Comparison of ENCODE assay signal across 6 cellular contexts in the genomic region with DNA sequence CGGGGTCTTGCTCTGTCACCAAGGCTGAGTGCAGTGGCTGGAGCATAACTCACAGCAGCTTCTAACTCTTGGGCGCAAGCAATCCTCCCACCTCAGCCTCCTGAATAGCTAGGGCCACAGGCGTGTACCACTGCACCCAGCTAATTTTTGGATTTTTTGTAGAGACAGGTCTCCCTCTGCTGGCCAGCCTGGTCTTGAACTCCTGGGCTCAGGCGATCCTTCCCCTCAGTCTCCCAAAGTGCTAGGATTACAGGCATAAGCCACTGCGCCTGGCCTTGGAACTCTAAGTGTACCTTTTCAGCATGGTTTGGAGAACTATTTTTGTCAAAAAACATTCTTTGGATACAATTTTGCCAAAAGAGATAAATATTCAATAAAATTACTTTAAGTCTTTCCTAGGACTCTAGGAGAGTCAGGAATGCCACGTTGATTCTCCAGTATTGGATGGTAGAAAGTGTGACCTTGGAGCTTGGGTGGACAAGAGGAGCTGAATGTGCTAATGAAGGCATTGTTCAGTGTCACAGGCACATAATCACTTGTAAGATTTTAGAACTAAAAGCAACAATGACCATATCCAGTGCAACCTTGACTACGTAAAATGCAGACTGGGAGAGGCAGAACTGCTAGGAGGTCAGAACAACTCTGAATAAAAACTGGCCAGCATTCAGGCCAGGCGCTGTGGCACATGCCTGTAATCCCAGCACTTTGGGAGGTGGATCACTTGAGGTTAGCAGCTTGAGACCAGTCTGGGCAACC. TPM values are rescaled to one million over a fixed set of nuclear protein-coding genes. Genes with fewer than 3 reads are reported as not detected.
DNase-seq lines count a peak whose midpoint lies in the region; ATAC-seq and TF ChIP-seq lines count a peak whose summit lies in the region.

No MANE protein-coding gene starts in this region.

- H3F3A ChIP-seq in DOHH2 (ENCODE audit: control insufficient read depth, insufficient read depth), result peaks cover 21% of the 10 kb centered on the region

- no peaks in the 10 kb centered on the region for H3K27me3 ChIP-seq in DOHH2 (ENCODE audit: control insufficient read depth, low read length)

- ATAC-seq in activated naive CD4-positive, alpha-beta T cell treated with anti-CD3 and anti-CD28 coated beads, Interleukin-2, amount 50 U/mL, for 72 hours, result no peak
- ATAC-seq in naive B cell (ENCODE audit: low read depth in 2 of 2) (no peak), GM21717 (IDR thresholded peaks at IDR 0.05; ENCODE audit: unreplicated experiment) (no peak), HG03135 (IDR thresholded peaks at IDR 0.05; ENCODE audit: unreplicated experiment) (no peak)

- no peaks in the 10 kb centered on the region for H3K27me3 Mint-ChIP-seq in naive B cell

- peaks cover 43% of the 10 kb centered on the region for H4K20me1 ChIP-seq in DOHH2 (ENCODE audit: control insufficient read depth, insufficient read depth, low read depth, low read length)

- H3K27ac ChIP-seq in DOHH2 (ENCODE audit: low read depth, low read length), result no peak overlapping the region

- H3K27ac Mint-ChIP-seq in activated naive CD4-positive, alpha-beta T cell treated with anti-CD3 and anti-CD28 coated beads, Interleukin-2, amount 50 U/mL, for 72 hours, result peak overlapping the region; percentile 89 to 96
- no peak overlapping the region for H3K27ac Mint-ChIP-seq in naive B cell

- H3K4me2 ChIP-seq in DOHH2 (ENCODE audit: low read length), result peak overlapping the region; percentile 65

- peaks cover 94% of the 10 kb centered on the region for H3K79me2 ChIP-seq in DOHH2 (ENCODE audit: control insufficient read depth, low read length)

- peak overlapping the region; percentile 18; the same call in 1 of the 2 replicates for H3K4me3 ChIP-seq in DOHH2 (ENCODE audit: low read length)

- H3K36me3 Mint-ChIP-seq in activated naive CD4-positive, alpha-beta T cell treated with anti-CD3 and anti-CD28 coated beads, Interleukin-2, amount 50 U/mL, for 72 hours, result peaks cover 6 to 26% of the 10 kb centered on the region in 2 donors
- H3K36me3 Mint-ChIP-seq in naive B cell, result peaks cover 0 to 4% of the 10 kb centered on the region in 2 donors

- DNase-seq in NCI-H2196 (lab: John Stamatoyannopoulos, UW; ENCODE audit: unreplicated experiment) (peak; percentile 55), naive B cell (peak; percentile 25)
- DNase-seq in activated naive CD4-positive, alpha-beta T cell treated with anti-CD3 and anti-CD28 coated beads, Interleukin-2, amount 50 U/mL, for 72 hours (ENCODE audit: low spot score in 2 of 2), result peak in 1 of 2 donors; percentile 38

- peaks cover 38% of the 10 kb centered on the region for H3K4me1 ChIP-seq in DOHH2 (ENCODE audit: control insufficient read depth, low read length)

- H3K4me3 Mint-ChIP-seq in naive B cell, result peak overlapping the region in 6 of 8 donors; percentile 8 to 85 (median 56)

- H3K9me3 ChIP-seq in DOHH2 (ENCODE audit: control insufficient read depth, insufficient read depth, low read length), result no peaks in the 10 kb centered on the region

- peaks cover 74% of the 10 kb centered on the region for H3K36me3 ChIP-seq in DOHH2 (ENCODE audit: control insufficient read depth, low read length)

- TF ChIP-seq CTCF in DOHH2 (IDR thresholded peaks at IDR 0.05; ENCODE audit: low read depth, low read length, poor library complexity, severe bottlenecking), result peak; percentile 69

- H3K9me2 ChIP-seq in DOHH2 (replicated peaks; ENCODE audit: control insufficient read depth, low read length), result no peaks in the 10 kb centered on the region

- H3K4me1 Mint-ChIP-seq in naive B cell, result peaks cover 28 to 44% (median 43%) of the 10 kb centered on the region in 3 donors

- H3K9me3 Mint-ChIP-seq in activated naive CD4-positive, alpha-beta T cell treated with anti-CD3 and anti-CD28 coated beads, Interleukin-2, amount 50 U/mL, for 72 hours, result no peaks in the 10 kb centered on the region
- H3K9me3 Mint-ChIP-seq in naive B cell, result no peaks in the 10 kb centered on the region

RNA-seq across cellular contexts. Expression of a gene that starts 2.8 kb away (rescaled TPM):
- 100 to 1,000 TPM; 148 to 207 TPM for total RNA-seq in activated naive CD4-positive, alpha-beta T cell treated with anti-CD3 and anti-CD28 coated beads, Interleukin-2, amount 50 U/mL, for 72 hours
- 100 to 1,000 TPM; 208 to 293 (median 218) TPM for polyA plus RNA-seq in naive B cell (ENCODE audit: low read depth in 6 of 6)

RNA-seq across cellular contexts. Expression of a gene that starts 20.5 kb away (rescaled TPM):
- total RNA-seq in activated naive CD4-positive, alpha-beta T cell treated with anti-CD3 and anti-CD28 coated beads, Interleukin-2, amount 50 U/mL, for 72 hours, result 10 to 100 TPM; 27.5 to 46.3 TPM
- 10 to 100 TPM in 5 of 6 donors, 1 to 10 TPM in 1; 9.7 to 16.3 (median 14.5) TPM for polyA plus RNA-seq in naive B cell (ENCODE audit: low read depth in 6 of 6)

RNA-seq across cellular contexts. Expression of a gene that starts 20.6 kb away (rescaled TPM):
- total RNA-seq in activated naive CD4-positive, alpha-beta T cell treated with anti-CD3 and anti-CD28 coated beads, Interleukin-2, amount 50 U/mL, for 72 hours, result 10 to 100 TPM; 33.8 to 49.5 TPM
- polyA plus RNA-seq in naive B cell (ENCODE audit: low read depth in 6 of 6), result 10 to 100 TPM; 49.1 to 66.6 (median 58.4) TPM

RNA-seq across cellular contexts. Expression of a gene that starts 28.8 kb away (rescaled TPM):
- 100 to 1,000 TPM; 416 to 490 TPM for total RNA-seq in activated naive CD4-positive, alpha-beta T cell treated with anti-CD3 and anti-CD28 coated beads, Interleukin-2, amount 50 U/mL, for 72 hours
- 1,000 to 10,000 TPM in 1 of 6 donors, 100 to 1,000 TPM in 5; 716 to 1,228 (median 856) TPM for polyA plus RNA-seq in naive B cell (ENCODE audit: low read depth in 6 of 6)

RNA-seq across cellular contexts. Expression of a gene that starts 29.2 kb away (rescaled TPM):
- 100 to 1,000 TPM in 1 of 2 donors, 10 to 100 TPM in 1; 49.5 to 157 TPM for total RNA-seq in activated naive CD4-positive, alpha-beta T cell treated with anti-CD3 and anti-CD28 coated beads, Interleukin-2, amount 50 U/mL, for 72 hours
- 100 to 1,000 TPM; 206 to 326 (median 268) TPM for polyA plus RNA-seq in naive B cell (ENCODE audit: low read depth in 6 of 6)

Comparison
In these comparisons a context has a peak if more than half of its experiments do, and no peak if none do; other contexts are left out.
1. H3K27ac Mint-ChIP-seq: peak in activated naive CD4-positive, alpha-beta T cell treated with anti-CD3 and anti-CD28 coated beads, Interleukin-2, amount 50 U/mL, for 72 hours (2 of 2); none in naive B cell (0 of 6).